In the genomic region with DNA sequence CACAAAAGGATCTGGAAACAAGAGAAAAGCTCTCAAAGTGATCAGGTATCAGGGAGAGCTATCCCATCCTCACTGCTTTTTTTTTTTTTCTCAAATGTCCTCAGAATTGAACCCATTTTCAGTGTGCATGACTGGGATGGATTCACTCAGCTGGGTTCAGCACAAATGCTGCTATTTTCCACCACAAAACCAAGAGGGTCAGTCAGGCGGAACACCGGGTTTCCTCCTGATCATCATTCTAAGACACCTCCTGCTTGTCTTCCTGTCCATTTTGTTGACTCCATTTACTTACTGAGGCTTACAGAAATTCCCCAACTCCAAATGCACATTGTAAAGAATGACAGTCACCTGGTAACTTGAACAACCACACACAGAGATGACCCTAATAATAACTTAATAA, we compare ENCODE assay signal across 9 cellular contexts. TPM values are rescaled to one million over a fixed set of nuclear protein-coding genes. Genes with fewer than 3 reads are reported as not detected.
DNase-seq lines count a peak whose midpoint lies in the region; ATAC-seq and TF ChIP-seq lines count a peak whose summit lies in the region.
"Had no signal": no experiment of that assay in that cellular context is flagged by ENCODE, and none has a peak within 500 bp of the region (broad histone marks: within the 10 kb centered on the region; RNA-seq: fewer than 3 reads in every experiment).

No MANE protein-coding gene starts in this region.

- no peak for TF ChIP-seq POLR2A in gastrocnemius medialis (IDR thresholded peaks at IDR 0.05)

- DNase-seq in activated B cell treated with CpG ODN at 0.5 μM for 24 hours = no peak
- no peak for DNase-seq in gastrocnemius medialis
- DNase-seq in GM13977 (ENCODE audit: low spot score) = no peak
- DNase-seq in GM19238 (ENCODE audit: insufficient read length, low spot score) = no peak
- DNase-seq in NCI-H526 (lab: John Stamatoyannopoulos, UW) = no peak
- no peak for DNase-seq in NCI-H1694 treated with DMSO at 0.1 percent for 48 hours (lab: John Stamatoyannopoulos, UW)

- H3K36me3 Mint-ChIP-seq in activated B cell treated with CpG ODN at 0.5 μM for 24 hours (ENCODE audit: low read depth) = peaks cover 60% of the 10 kb centered on the region
- H3K36me3 Mint-ChIP-seq: activated naive CD4-positive, alpha-beta T cell treated with anti-CD3 and anti-CD28 coated beads, Interleukin-2, amount 50 U/mL, for 24 hours had no signal

- in situ Hi-C loops in gastrocnemius medialis (cut with MboI; ENCODE audit: low sequenced_read_pairs in 4 of 4) = no loop called here
- in situ Hi-C loops in GM13977 (cut with MboI; ENCODE audit: low pct_unique_long_range_greater_than_20kb, low sequenced_read_pairs, unreplicated experiment) = no loop called here

- no peaks in the 10 kb centered on the region for H3K27me3 ChIP-seq in gastrocnemius medialis

- ATAC-seq in GM18907 (IDR thresholded peaks at IDR 0.05; ENCODE audit: unreplicated experiment) = peak; percentile 78
- peak; percentile 72 for ATAC-seq in HG02884 (IDR thresholded peaks at IDR 0.05; ENCODE audit: unreplicated experiment)
- ATAC-seq in activated B cell treated with CpG ODN at 0.5 μM for 24 hours (ENCODE audit: low read depth) = peak; percentile 45
- no peak for ATAC-seq in gastrocnemius medialis

- peak overlapping the region; percentile 62 for H3K4me3 Mint-ChIP-seq in activated B cell treated with CpG ODN at 0.5 μM for 24 hours
- H3K4me3 Mint-ChIP-seq: activated naive CD4-positive, alpha-beta T cell treated with anti-CD3 and anti-CD28 coated beads, Interleukin-2, amount 50 U/mL, for 24 hours had no signal

- TF ChIP-seq CTCF in activated B cell treated with CpG ODN at 0.5 μM for 24 hours (IDR thresholded peaks at IDR 0.05) = no peak
- no peak for TF ChIP-seq CTCF in gastrocnemius medialis (IDR thresholded peaks at IDR 0.05 in 4 of 5, conservative IDR thresholded peaks at IDR 0.05 in 1 of 5)
- no peak for TF ChIP-seq CTCF in GM13977 (IDR thresholded peaks at IDR 0.05; ENCODE audit: extremely low read depth, insufficient read depth, missing control alignments)

- no peaks in the 10 kb centered on the region for H3K9me3 ChIP-seq in gastrocnemius medialis

- no peaks in the 10 kb centered on the region for H3K36me3 ChIP-seq in gastrocnemius medialis

- CTCF ChIA-PET in activated B cell treated with CpG ODN at 0.5 μM for 24 hours (lab: Charles Lee) = interaction anchor here (1.8 to 5.8 kb wide), 4 partner anchors 12 to 131 kb away, joined by 8 to 42 read pairs (median 17); no protein-coding TSS in a partner anchor

- POLR2A ChIA-PET in activated B cell treated with CpG ODN at 0.5 μM for 24 hours (lab: Charles Lee) = interaction anchor here (0.8 to 7.7 kb wide), 5 partner anchors 10 to 39 kb away, joined by 3 to 84 read pairs (median 4); partner anchors contain the start of gene CYRIA

- no peak overlapping the region for H3K4me3 ChIP-seq in gastrocnemius medialis

- H3K27me3 Mint-ChIP-seq in activated B cell treated with CpG ODN at 0.5 μM for 24 hours = no peaks in the 10 kb centered on the region
- H3K27me3 Mint-ChIP-seq: activated naive CD4-positive, alpha-beta T cell treated with anti-CD3 and anti-CD28 coated beads, Interleukin-2, amount 50 U/mL, for 24 hours had no signal

- peak overlapping the region; percentile 44 to 81 (median 65) for H3K27ac ChIP-seq in gastrocnemius medialis

- H3K9me3 Mint-ChIP-seq in activated B cell treated with CpG ODN at 0.5 μM for 24 hours = no peaks in the 10 kb centered on the region
- H3K9me3 Mint-ChIP-seq: activated naive CD4-positive, alpha-beta T cell treated with anti-CD3 and anti-CD28 coated beads, Interleukin-2, amount 50 U/mL, for 24 hours had no signal

- peak overlapping the region; percentile 94 for H3K27ac Mint-ChIP-seq in activated B cell treated with CpG ODN at 0.5 μM for 24 hours
- H3K27ac Mint-ChIP-seq: activated naive CD4-positive, alpha-beta T cell treated with anti-CD3 and anti-CD28 coated beads, Interleukin-2, amount 50 U/mL, for 24 hours had no signal

- intact Hi-C loops in activated B cell treated with CpG ODN at 0.5 μM for 24 hours (cut with micrococcal nuclease) = loop anchor here (1.0 to 5.0 kb wide), 6 partner anchors 10 to 322 kb away; no protein-coding TSS in a partner anchor
- intact Hi-C loops in gastrocnemius medialis (cut with DNase I; ENCODE audit: low total_unique reads) = loop anchor here (5.0 kb wide), 1 partner anchor 37 kb away; no protein-coding TSS in a partner anchor

- peaks cover 100% of the 10 kb centered on the region for H3K4me1 Mint-ChIP-seq in activated B cell treated with CpG ODN at 0.5 μM for 24 hours

- H3K4me1 ChIP-seq in gastrocnemius medialis = peaks cover 49 to 75% of the 10 kb centered on the region in 2 donors

RNA-seq across cellular contexts. Expression of gene CYRIA, which starts 39.9 kb away (rescaled TPM):
- 72.7 and 76.1 TPM in 2 replicates for total RNA-seq in activated B cell treated with CpG ODN at 0.5 μM for 24 hours
- total RNA-seq in gastrocnemius medialis = 1 to 10 TPM; 3.3 to 8.0 (median 4.5) TPM

Comparison
In these comparisons a context has a peak if more than half of its experiments do, and no peak if none do; other contexts are left out.
1. ATAC-seq: peak in GM18907 (single experiment), HG02884 (single experiment) and activated B cell treated with CpG ODN at 0.5 μM for 24 hours (single experiment); none in gastrocnemius medialis (0 of 2).